2 cellular contexts compared by ENCODE assay signal in the genomic region with DNA sequence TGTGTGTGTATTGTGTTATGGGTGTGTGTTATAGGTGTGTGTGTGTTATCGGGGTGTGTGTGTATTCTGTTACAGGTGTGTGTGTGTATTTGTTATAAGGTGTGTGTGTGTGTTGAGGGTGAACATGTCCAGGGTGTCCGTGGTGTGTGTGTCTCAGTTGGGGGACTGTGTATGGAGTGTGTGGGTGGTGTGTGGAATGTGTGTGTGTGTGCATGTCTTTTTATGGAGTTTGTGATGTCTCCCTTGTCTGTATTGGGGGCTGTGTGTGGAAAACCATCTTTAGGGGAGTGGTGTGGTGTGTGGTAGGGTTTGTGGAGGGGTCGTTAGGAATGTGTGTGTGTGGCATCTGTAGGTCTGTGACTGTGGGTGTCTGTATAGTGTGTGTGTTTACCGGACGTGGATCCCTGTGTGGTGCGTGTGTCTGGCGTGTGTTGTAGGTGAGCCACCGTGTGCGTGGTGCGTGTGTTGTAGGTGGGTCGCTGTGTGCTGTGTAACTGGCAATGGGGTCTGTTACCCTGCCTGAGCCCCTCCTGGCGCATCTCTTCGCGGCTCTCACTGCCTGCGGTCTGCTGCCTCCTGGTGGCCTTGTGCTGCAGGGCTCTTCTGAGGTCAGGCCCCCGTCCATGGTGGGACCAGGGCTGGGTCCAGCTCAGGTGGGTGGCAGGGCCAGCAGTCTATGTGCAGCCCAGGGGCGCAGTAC.
TF ChIP-seq lines count a peak whose summit lies in the region.

No MANE protein-coding gene starts in this region.

TF ChIP-seq in Ishikawa, 13 proteins besides CTCF, POLR2A, EP300 and RAD21 (continued from another document):
- TF ChIP-seq, protein P1, sequence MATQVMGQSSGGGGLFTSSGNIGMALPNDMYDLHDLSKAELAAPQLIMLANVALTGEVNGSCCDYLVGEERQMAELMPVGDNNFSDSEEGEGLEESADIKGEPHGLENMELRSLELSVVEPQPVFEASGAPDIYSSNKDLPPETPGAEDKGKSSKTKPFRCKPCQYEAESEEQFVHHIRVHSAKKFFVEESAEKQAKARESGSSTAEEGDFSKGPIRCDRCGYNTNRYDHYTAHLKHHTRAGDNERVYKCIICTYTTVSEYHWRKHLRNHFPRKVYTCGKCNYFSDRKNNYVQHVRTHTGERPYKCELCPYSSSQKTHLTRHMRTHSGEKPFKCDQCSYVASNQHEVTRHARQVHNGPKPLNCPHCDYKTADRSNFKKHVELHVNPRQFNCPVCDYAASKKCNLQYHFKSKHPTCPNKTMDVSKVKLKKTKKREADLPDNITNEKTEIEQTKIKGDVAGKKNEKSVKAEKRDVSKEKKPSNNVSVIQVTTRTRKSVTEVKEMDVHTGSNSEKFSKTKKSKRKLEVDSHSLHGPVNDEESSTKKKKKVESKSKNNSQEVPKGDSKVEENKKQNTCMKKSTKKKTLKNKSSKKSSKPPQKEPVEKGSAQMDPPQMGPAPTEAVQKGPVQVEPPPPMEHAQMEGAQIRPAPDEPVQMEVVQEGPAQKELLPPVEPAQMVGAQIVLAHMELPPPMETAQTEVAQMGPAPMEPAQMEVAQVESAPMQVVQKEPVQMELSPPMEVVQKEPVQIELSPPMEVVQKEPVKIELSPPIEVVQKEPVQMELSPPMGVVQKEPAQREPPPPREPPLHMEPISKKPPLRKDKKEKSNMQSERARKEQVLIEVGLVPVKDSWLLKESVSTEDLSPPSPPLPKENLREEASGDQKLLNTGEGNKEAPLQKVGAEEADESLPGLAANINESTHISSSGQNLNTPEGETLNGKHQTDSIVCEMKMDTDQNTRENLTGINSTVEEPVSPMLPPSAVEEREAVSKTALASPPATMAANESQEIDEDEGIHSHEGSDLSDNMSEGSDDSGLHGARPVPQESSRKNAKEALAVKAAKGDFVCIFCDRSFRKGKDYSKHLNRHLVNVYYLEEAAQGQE (IDR thresholded peaks at IDR 0.05; ENCODE audit: low read depth), result no peak
TF ChIP-seq in Ishikawa: peak in this region for 0.

TF ChIP-seq in HepG2, 621 proteins besides CTCF, POLR2A, EP300 and RAD21 (continued from another document and continues in another):
- TF ChIP-seq, protein P2, sequence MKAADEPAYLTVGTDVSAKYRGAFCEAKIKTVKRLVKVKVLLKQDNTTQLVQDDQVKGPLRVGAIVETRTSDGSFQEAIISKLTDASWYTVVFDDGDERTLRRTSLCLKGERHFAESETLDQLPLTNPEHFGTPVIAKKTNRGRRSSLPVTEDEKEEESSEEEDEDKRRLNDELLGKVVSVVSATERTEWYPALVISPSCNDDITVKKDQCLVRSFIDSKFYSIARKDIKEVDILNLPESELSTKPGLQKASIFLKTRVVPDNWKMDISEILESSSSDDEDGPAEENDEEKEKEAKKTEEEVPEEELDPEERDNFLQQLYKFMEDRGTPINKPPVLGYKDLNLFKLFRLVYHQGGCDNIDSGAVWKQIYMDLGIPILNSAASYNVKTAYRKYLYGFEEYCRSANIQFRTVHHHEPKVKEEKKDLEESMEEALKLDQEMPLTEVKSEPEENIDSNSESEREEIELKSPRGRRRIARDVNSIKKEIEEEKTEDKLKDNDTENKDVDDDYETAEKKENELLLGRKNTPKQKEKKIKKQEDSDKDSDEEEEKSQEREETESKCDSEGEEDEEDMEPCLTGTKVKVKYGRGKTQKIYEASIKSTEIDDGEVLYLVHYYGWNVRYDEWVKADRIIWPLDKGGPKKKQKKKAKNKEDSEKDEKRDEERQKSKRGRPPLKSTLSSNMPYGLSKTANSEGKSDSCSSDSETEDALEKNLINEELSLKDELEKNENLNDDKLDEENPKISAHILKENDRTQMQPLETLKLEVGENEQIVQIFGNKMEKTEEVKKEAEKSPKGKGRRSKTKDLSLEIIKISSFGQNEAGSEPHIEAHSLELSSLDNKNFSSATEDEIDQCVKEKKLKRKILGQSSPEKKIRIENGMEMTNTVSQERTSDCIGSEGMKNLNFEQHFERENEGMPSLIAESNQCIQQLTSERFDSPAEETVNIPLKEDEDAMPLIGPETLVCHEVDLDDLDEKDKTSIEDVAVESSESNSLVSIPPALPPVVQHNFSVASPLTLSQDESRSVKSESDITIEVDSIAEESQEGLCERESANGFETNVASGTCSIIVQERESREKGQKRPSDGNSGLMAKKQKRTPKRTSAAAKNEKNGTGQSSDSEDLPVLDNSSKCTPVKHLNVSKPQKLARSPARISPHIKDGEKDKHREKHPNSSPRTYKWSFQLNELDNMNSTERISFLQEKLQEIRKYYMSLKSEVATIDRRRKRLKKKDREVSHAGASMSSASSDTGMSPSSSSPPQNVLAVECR (CRISPR knock-in tag; IDR thresholded peaks at IDR 0.05; ENCODE audit: borderline replicate concordance), result no peak
- TF ChIP-seq, protein P3, sequence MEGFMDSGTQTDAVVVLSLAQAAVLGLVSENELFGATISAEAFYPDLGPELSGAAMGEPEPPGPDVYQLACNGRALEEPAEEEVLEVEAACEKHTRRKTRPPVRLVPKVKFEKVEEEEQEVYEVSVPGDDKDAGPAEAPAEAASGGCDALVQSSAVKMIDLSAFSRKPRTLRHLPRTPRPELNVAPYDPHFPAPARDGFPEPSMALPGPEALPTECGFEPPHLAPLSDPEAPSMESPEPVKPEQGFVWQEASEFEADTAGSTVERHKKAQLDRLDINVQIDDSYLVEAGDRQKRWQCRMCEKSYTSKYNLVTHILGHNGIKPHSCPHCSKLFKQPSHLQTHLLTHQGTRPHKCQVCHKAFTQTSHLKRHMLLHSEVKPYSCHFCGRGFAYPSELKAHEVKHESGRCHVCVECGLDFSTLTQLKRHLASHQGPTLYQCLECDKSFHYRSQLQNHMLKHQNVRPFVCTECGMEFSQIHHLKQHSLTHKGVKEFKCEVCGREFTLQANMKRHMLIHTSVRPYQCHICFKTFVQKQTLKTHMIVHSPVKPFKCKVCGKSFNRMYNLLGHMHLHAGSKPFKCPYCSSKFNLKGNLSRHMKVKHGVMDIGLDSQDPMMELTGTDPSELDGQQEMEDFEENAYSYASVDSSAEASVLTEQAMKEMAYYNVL (CRISPR knock-in tag; IDR thresholded peaks at IDR 0.05; ENCODE audit: borderline replicate concordance), result 0 out of 2 replicates have a peak, but pooled peaks have one; percentile 27
- no peak for TF ChIP-seq SMARCE1 (IDR thresholded peaks at IDR 0.05; ENCODE audit: borderline replicate concordance)
- TF ChIP-seq, protein P4, sequence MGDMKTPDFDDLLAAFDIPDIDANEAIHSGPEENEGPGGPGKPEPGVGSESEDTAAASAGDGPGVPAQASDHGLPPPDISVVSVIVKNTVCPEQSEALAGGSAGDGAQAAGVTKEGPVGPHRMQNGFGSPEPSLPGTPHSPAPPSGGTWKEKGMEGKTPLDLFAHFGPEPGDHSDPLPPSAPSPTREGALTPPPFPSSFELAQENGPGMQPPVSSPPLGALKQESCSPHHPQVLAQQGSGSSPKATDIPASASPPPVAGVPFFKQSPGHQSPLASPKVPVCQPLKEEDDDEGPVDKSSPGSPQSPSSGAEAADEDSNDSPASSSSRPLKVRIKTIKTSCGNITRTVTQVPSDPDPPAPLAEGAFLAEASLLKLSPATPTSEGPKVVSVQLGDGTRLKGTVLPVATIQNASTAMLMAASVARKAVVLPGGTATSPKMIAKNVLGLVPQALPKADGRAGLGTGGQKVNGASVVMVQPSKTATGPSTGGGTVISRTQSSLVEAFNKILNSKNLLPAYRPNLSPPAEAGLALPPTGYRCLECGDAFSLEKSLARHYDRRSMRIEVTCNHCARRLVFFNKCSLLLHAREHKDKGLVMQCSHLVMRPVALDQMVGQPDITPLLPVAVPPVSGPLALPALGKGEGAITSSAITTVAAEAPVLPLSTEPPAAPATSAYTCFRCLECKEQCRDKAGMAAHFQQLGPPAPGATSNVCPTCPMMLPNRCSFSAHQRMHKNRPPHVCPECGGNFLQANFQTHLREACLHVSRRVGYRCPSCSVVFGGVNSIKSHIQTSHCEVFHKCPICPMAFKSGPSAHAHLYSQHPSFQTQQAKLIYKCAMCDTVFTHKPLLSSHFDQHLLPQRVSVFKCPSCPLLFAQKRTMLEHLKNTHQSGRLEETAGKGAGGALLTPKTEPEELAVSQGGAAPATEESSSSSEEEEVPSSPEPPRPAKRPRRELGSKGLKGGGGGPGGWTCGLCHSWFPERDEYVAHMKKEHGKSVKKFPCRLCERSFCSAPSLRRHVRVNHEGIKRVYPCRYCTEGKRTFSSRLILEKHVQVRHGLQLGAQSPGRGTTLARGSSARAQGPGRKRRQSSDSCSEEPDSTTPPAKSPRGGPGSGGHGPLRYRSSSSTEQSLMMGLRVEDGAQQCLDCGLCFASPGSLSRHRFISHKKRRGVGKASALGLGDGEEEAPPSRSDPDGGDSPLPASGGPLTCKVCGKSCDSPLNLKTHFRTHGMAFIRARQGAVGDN (CRISPR knock-in tag; IDR thresholded peaks at IDR 0.05), result peak; percentile 20; the same call in 1 of the 2 replicates
- TF ChIP-seq ZNF768 (CRISPR knock-in tag; IDR thresholded peaks at IDR 0.05), result peak; percentile 53; the same call in 1 of the 2 replicates
- TF ChIP-seq NFE2L2 (IDR thresholded peaks at IDR 0.05; ENCODE audit: low read length), result no peak
- TF ChIP-seq NR2F2 (IDR thresholded peaks at IDR 0.05; ENCODE audit: borderline replicate concordance, low read depth), result no peak
- TF ChIP-seq JUN (CRISPR knock-in tag; IDR thresholded peaks at IDR 0.05), result no peak
- TF ChIP-seq XRCC5 (optimal IDR thresholded peaks at IDR 0.05; ENCODE audit: low read length), result peak; percentile 18
- peak; percentile 36; the same call in 1 of the 2 replicates for TF ChIP-seq SPEN (CRISPR knock-in tag; IDR thresholded peaks at IDR 0.05; ENCODE audit: low read depth)
- TF ChIP-seq ZSCAN21 (CRISPR knock-in tag; IDR thresholded peaks at IDR 0.05; ENCODE audit: borderline replicate concordance), result peak; percentile 28; the same call in 1 of the 2 replicates
- TF ChIP-seq SMC3 (IDR thresholded peaks at IDR 0.05; ENCODE audit: low read length), result peak; percentile 35; the same call in 1 of the 2 replicates
- TF ChIP-seq NCOR1 (IDR thresholded peaks at IDR 0.05; ENCODE audit: borderline replicate concordance, low read length), result no peak
- 0 out of 2 replicates have a peak, but pooled peaks have one; percentile 17 for TF ChIP-seq ZBTB38 (CRISPR knock-in tag; IDR thresholded peaks at IDR 0.05)
- no peak for TF ChIP-seq ZFP36L1 (CRISPR knock-in tag; IDR thresholded peaks at IDR 0.05)
- TF ChIP-seq, protein P5, sequence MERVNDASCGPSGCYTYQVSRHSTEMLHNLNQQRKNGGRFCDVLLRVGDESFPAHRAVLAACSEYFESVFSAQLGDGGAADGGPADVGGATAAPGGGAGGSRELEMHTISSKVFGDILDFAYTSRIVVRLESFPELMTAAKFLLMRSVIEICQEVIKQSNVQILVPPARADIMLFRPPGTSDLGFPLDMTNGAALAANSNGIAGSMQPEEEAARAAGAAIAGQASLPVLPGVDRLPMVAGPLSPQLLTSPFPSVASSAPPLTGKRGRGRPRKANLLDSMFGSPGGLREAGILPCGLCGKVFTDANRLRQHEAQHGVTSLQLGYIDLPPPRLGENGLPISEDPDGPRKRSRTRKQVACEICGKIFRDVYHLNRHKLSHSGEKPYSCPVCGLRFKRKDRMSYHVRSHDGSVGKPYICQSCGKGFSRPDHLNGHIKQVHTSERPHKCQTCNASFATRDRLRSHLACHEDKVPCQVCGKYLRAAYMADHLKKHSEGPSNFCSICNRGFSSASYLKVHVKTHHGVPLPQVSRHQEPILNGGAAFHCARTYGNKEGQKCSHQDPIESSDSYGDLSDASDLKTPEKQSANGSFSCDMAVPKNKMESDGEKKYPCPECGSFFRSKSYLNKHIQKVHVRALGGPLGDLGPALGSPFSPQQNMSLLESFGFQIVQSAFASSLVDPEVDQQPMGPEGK (CRISPR knock-in tag; IDR thresholded peaks at IDR 0.05), result peak; percentile 17; the same call in 1 of the 2 replicates
- TF ChIP-seq PCBP2 (optimal IDR thresholded peaks at IDR 0.05; ENCODE audit: low read depth, low read length, poor library complexity, severe bottlenecking), result no peak
- TF ChIP-seq MED8 (CRISPR knock-in tag; IDR thresholded peaks at IDR 0.05; ENCODE audit: insufficient replicate concordance), result no peak
- peak; percentile 51 for TF ChIP-seq ZMYM3 (CRISPR knock-in tag; IDR thresholded peaks at IDR 0.05)
- TF ChIP-seq ZNF713 (CRISPR knock-in tag; IDR thresholded peaks at IDR 0.05), result no peak
- TF ChIP-seq, protein P6, sequence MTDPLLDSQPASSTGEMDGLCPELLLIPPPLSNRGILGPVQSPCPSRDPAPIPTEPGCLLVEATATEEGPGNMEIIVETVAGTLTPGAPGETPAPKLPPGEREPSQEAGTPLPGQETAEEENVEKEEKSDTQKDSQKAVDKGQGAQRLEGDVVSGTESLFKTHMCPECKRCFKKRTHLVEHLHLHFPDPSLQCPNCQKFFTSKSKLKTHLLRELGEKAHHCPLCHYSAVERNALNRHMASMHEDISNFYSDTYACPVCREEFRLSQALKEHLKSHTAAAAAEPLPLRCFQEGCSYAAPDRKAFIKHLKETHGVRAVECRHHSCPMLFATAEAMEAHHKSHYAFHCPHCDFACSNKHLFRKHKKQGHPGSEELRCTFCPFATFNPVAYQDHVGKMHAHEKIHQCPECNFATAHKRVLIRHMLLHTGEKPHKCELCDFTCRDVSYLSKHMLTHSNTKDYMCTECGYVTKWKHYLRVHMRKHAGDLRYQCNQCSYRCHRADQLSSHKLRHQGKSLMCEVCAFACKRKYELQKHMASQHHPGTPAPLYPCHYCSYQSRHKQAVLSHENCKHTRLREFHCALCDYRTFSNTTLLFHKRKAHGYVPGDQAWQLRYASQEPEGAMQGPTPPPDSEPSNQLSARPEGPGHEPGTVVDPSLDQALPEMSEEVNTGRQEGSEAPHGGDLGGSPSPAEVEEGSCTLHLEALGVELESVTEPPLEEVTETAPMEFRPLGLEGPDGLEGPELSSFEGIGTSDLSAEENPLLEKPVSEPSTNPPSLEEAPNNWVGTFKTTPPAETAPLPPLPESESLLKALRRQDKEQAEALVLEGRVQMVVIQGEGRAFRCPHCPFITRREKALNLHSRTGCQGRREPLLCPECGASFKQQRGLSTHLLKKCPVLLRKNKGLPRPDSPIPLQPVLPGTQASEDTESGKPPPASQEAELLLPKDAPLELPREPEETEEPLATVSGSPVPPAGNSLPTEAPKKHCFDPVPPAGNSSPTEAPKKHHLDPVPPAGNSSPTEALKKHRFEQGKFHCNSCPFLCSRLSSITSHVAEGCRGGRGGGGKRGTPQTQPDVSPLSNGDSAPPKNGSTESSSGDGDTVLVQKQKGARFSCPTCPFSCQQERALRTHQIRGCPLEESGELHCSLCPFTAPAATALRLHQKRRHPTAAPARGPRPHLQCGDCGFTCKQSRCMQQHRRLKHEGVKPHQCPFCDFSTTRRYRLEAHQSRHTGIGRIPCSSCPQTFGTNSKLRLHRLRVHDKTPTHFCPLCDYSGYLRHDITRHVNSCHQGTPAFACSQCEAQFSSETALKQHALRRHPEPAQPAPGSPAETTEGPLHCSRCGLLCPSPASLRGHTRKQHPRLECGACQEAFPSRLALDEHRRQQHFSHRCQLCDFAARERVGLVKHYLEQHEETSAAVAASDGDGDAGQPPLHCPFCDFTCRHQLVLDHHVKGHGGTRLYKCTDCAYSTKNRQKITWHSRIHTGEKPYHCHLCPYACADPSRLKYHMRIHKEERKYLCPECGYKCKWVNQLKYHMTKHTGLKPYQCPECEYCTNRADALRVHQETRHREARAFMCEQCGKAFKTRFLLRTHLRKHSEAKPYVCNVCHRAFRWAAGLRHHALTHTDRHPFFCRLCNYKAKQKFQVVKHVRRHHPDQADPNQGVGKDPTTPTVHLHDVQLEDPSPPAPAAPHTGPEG (CRISPR knock-in tag; IDR thresholded peaks at IDR 0.05), result no peak
- peak; percentile 26 for TF ChIP-seq HNRNPLL (IDR thresholded peaks at IDR 0.05; ENCODE audit: low read depth, low read length, poor library complexity, severe bottlenecking)
- peak; percentile 78 for TF ChIP-seq STAG1 (CRISPR knock-in tag; IDR thresholded peaks at IDR 0.05)
- 0 out of 2 replicates have a peak, but pooled peaks have one; percentile 16 for TF ChIP-seq ZNF350 (CRISPR knock-in tag; IDR thresholded peaks at IDR 0.05; ENCODE audit: borderline replicate concordance, low read depth)
- 0 out of 2 replicates have a peak, but pooled peaks have one; percentile 16 for TF ChIP-seq ZNF788 (CRISPR knock-in tag; IDR thresholded peaks at IDR 0.05; ENCODE audit: borderline replicate concordance)
- TF ChIP-seq REPIN1 (CRISPR knock-in tag; IDR thresholded peaks at IDR 0.05; ENCODE audit: borderline replicate concordance, low read depth), result peak; percentile 30; the same call in 1 of the 2 replicates
